In the genomic region with DNA sequence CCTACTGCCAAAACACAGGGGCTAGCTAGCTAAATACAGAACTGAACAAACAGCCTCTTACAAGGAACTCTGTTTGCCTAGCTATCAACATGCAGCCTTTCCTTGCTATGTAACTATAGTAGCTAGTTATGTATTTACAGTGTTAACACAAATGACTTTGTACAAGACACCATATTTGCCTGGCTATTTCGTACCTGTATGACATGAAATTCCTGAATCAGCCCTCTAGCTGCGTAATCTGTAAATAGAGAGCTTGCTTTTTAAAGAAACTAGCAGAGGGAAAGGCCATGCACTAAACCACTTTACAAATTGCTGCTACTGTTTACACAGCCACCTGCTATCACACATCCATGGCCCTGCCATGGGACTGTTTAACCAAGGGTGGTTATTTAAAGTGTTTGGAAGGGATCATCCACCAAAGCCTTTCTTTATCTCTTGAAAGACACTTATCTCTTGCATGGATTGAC, we compare ENCODE assay signal across 1 cellular context.
TF ChIP-seq lines count a peak whose summit lies in the region.

No MANE protein-coding gene starts in this region.

TF ChIP-seq in HepG2, 621 proteins besides CTCF, POLR2A, EP300 and RAD21 (continues in another document):
- no peak for TF ChIP-seq ZNF30 (CRISPR knock-in tag; IDR thresholded peaks at IDR 0.05)
- peak; percentile 65; the same call in 1 of the 2 replicates for TF ChIP-seq PITX1 (CRISPR knock-in tag; IDR thresholded peaks at IDR 0.05)
- no peak for TF ChIP-seq ELF4 (CRISPR knock-in tag; IDR thresholded peaks at IDR 0.05; ENCODE audit: borderline replicate concordance)
- TF ChIP-seq SOX6 (IDR thresholded peaks at IDR 0.05), result no peak
- TF ChIP-seq SOX6 (CRISPR knock-in tag; IDR thresholded peaks at IDR 0.05), result peak; percentile 64
- TF ChIP-seq MAZ (IDR thresholded peaks at IDR 0.05; ENCODE audit: borderline replicate concordance, low read depth, low read length), result no peak
- TF ChIP-seq MAZ (CRISPR knock-in tag; IDR thresholded peaks at IDR 0.05; ENCODE audit: low read depth), result no peak
- TF ChIP-seq, protein P1, sequence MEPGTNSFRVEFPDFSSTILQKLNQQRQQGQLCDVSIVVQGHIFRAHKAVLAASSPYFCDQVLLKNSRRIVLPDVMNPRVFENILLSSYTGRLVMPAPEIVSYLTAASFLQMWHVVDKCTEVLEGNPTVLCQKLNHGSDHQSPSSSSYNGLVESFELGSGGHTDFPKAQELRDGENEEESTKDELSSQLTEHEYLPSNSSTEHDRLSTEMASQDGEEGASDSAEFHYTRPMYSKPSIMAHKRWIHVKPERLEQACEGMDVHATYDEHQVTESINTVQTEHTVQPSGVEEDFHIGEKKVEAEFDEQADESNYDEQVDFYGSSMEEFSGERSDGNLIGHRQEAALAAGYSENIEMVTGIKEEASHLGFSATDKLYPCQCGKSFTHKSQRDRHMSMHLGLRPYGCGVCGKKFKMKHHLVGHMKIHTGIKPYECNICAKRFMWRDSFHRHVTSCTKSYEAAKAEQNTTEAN (CRISPR knock-in tag; conservative IDR thresholded peaks at IDR 0.05), result no peak
- peak; percentile 47; the same call in 1 of the 2 replicates for TF ChIP-seq TBX2 (CRISPR knock-in tag; IDR thresholded peaks at IDR 0.05; ENCODE audit: borderline replicate concordance)
- TF ChIP-seq NR2F2 (IDR thresholded peaks at IDR 0.05; ENCODE audit: borderline replicate concordance, low read depth), result peak; percentile 55; the same call in 1 of the 2 replicates
- TF ChIP-seq, protein P2, sequence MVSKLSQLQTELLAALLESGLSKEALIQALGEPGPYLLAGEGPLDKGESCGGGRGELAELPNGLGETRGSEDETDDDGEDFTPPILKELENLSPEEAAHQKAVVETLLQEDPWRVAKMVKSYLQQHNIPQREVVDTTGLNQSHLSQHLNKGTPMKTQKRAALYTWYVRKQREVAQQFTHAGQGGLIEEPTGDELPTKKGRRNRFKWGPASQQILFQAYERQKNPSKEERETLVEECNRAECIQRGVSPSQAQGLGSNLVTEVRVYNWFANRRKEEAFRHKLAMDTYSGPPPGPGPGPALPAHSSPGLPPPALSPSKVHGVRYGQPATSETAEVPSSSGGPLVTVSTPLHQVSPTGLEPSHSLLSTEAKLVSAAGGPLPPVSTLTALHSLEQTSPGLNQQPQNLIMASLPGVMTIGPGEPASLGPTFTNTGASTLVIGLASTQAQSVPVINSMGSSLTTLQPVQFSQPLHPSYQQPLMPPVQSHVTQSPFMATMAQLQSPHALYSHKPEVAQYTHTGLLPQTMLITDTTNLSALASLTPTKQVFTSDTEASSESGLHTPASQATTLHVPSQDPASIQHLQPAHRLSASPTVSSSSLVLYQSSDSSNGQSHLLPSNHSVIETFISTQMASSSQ (IDR thresholded peaks at IDR 0.05; ENCODE audit: low read depth), result no peak
- TF ChIP-seq, protein P2 (CRISPR knock-in tag; IDR thresholded peaks at IDR 0.05; ENCODE audit: borderline replicate concordance), result peak; percentile 22; the same call in 1 of the 2 replicates
- TF ChIP-seq MLLT10 (CRISPR knock-in tag; IDR thresholded peaks at IDR 0.05), result no peak
- no peak for TF ChIP-seq ZFP41 (CRISPR knock-in tag; IDR thresholded peaks at IDR 0.05; ENCODE audit: borderline replicate concordance)
- TF ChIP-seq FOXJ3 (CRISPR knock-in tag; IDR thresholded peaks at IDR 0.05; ENCODE audit: borderline replicate concordance), result peak; percentile 38; the same call in 1 of the 2 replicates
- peak; percentile 21 for TF ChIP-seq GFI1 (CRISPR knock-in tag; IDR thresholded peaks at IDR 0.05; ENCODE audit: borderline replicate concordance)
- TF ChIP-seq ZNF703 (CRISPR knock-in tag; IDR thresholded peaks at IDR 0.05; ENCODE audit: borderline replicate concordance), result 0 out of 2 replicates have a peak, but pooled peaks have one; percentile 60
- TF ChIP-seq SRY (CRISPR knock-in tag; IDR thresholded peaks at IDR 0.05), result no peak
- TF ChIP-seq, protein P3, sequence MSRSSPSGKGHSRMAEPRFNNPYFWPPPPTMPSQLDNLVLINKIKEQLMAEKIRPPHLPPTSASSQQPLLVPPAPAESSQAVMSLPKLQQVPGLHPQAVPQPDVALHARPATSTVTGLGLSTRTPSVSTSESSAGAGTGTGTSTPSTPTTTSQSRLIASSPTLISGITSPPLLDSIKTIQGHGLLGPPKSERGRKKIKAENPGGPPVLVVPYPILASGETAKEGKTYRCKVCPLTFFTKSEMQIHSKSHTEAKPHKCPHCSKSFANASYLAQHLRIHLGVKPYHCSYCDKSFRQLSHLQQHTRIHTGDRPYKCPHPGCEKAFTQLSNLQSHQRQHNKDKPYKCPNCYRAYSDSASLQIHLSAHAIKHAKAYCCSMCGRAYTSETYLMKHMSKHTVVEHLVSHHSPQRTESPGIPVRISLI (CRISPR knock-in tag; IDR thresholded peaks at IDR 0.05; ENCODE audit: borderline replicate concordance), result peak; percentile 48; the same call in 1 of the 2 replicates
- TF ChIP-seq, protein P4, sequence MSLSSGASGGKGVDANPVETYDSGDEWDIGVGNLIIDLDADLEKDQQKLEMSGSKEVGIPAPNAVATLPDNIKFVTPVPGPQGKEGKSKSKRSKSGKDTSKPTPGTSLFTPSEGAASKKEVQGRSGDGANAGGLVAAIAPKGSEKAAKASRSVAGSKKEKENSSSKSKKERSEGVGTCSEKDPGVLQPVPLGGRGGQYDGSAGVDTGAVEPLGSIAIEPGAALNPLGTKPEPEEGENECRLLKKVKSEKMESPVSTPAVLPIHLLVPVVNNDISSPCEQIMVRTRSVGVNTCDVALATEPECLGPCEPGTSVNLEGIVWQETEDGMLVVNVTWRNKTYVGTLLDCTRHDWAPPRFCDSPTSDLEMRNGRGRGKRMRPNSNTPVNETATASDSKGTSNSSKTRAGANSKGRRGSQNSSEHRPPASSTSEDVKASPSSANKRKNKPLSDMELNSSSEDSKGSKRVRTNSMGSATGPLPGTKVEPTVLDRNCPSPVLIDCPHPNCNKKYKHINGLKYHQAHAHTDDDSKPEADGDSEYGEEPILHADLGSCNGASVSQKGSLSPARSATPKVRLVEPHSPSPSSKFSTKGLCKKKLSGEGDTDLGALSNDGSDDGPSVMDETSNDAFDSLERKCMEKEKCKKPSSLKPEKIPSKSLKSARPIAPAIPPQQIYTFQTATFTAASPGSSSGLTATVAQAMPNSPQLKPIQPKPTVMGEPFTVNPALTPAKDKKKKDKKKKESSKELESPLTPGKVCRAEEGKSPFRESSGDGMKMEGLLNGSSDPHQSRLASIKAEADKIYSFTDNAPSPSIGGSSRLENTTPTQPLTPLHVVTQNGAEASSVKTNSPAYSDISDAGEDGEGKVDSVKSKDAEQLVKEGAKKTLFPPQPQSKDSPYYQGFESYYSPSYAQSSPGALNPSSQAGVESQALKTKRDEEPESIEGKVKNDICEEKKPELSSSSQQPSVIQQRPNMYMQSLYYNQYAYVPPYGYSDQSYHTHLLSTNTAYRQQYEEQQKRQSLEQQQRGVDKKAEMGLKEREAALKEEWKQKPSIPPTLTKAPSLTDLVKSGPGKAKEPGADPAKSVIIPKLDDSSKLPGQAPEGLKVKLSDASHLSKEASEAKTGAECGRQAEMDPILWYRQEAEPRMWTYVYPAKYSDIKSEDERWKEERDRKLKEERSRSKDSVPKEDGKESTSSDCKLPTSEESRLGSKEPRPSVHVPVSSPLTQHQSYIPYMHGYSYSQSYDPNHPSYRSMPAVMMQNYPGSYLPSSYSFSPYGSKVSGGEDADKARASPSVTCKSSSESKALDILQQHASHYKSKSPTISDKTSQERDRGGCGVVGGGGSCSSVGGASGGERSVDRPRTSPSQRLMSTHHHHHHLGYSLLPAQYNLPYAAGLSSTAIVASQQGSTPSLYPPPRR (CRISPR knock-in tag; IDR thresholded peaks at IDR 0.05; ENCODE audit: borderline replicate concordance), result peak; percentile 93
- TF ChIP-seq, protein P5, sequence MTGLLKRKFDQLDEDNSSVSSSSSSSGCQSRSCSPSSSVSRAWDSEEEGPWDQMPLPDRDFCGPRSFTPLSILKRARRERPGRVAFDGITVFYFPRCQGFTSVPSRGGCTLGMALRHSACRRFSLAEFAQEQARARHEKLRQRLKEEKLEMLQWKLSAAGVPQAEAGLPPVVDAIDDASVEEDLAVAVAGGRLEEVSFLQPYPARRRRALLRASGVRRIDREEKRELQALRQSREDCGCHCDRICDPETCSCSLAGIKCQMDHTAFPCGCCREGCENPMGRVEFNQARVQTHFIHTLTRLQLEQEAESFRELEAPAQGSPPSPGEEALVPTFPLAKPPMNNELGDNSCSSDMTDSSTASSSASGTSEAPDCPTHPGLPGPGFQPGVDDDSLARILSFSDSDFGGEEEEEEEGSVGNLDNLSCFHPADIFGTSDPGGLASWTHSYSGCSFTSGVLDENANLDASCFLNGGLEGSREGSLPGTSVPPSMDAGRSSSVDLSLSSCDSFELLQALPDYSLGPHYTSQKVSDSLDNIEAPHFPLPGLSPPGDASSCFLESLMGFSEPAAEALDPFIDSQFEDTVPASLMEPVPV (CRISPR knock-in tag; IDR thresholded peaks at IDR 0.05), result no peak
- no peak for TF ChIP-seq HOXA5 (CRISPR knock-in tag; IDR thresholded peaks at IDR 0.05)
- TF ChIP-seq ZNF383 (CRISPR knock-in tag; IDR thresholded peaks at IDR 0.05; ENCODE audit: borderline replicate concordance), result no peak
- peak; percentile 88 for TF ChIP-seq HHEX (CRISPR knock-in tag; IDR thresholded peaks at IDR 0.05)
- TF ChIP-seq, protein P6, sequence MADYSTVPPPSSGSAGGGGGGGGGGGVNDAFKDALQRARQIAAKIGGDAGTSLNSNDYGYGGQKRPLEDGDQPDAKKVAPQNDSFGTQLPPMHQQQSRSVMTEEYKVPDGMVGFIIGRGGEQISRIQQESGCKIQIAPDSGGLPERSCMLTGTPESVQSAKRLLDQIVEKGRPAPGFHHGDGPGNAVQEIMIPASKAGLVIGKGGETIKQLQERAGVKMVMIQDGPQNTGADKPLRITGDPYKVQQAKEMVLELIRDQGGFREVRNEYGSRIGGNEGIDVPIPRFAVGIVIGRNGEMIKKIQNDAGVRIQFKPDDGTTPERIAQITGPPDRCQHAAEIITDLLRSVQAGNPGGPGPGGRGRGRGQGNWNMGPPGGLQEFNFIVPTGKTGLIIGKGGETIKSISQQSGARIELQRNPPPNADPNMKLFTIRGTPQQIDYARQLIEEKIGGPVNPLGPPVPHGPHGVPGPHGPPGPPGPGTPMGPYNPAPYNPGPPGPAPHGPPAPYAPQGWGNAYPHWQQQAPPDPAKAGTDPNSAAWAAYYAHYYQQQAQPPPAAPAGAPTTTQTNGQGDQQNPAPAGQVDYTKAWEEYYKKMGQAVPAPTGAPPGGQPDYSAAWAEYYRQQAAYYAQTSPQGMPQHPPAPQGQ (CRISPR knock-in tag; IDR thresholded peaks at IDR 0.05; ENCODE audit: borderline replicate concordance), result no peak
- no peak for TF ChIP-seq REXO4 (CRISPR knock-in tag; IDR thresholded peaks at IDR 0.05; ENCODE audit: borderline replicate concordance)
- TF ChIP-seq, protein P7, sequence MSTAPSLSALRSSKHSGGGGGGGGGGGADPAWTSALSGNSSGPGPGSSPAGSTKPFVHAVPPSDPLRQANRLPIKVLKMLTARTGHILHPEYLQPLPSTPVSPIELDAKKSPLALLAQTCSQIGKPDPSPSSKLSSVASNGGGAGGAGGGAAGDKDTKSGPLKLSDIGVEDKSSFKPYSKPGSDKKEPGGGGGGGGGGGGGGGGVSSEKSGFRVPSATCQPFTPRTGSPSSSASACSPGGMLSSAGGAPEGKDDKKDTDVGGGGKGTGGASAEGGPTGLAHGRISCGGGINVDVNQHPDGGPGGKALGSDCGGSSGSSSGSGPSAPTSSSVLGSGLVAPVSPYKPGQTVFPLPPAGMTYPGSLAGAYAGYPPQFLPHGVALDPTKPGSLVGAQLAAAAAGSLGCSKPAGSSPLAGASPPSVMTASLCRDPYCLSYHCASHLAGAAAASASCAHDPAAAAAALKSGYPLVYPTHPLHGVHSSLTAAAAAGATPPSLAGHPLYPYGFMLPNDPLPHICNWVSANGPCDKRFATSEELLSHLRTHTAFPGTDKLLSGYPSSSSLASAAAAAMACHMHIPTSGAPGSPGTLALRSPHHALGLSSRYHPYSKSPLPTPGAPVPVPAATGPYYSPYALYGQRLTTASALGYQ (CRISPR knock-in tag; IDR thresholded peaks at IDR 0.05), result 0 out of 2 replicates have a peak, but pooled peaks have one; percentile 34
- no peak for TF ChIP-seq FOXA1 (IDR thresholded peaks at IDR 0.05)
- 0 out of 2 replicates have a peak, but pooled peaks have one; percentile 45 for TF ChIP-seq FOXA1 (CRISPR knock-in tag; IDR thresholded peaks at IDR 0.05)
- TF ChIP-seq, protein P8, sequence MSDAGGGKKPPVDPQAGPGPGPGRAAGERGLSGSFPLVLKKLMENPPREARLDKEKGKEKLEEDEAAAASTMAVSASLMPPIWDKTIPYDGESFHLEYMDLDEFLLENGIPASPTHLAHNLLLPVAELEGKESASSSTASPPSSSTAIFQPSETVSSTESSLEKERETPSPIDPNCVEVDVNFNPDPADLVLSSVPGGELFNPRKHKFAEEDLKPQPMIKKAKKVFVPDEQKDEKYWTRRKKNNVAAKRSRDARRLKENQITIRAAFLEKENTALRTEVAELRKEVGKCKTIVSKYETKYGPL (CRISPR knock-in tag; IDR thresholded peaks at IDR 0.05), result no peak
- TF ChIP-seq, protein P9, sequence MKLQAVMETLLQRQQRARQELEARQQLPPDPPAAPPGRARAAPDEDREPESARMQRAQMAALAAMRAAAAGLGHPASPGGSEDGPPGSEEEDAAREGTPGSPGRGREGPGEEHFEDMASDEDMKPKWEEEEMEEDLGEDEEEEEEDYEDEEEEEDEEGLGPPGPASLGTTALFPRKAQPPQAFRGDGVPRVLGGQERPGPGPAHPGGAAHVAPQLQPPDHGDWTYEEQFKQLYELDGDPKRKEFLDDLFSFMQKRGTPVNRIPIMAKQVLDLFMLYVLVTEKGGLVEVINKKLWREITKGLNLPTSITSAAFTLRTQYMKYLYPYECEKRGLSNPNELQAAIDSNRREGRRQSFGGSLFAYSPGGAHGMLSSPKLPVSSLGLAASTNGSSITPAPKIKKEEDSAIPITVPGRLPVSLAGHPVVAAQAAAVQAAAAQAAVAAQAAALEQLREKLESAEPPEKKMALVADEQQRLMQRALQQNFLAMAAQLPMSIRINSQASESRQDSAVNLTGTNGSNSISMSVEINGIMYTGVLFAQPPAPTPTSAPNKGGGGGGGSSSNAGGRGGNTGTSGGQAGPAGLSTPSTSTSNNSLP (IDR thresholded peaks at IDR 0.05; ENCODE audit: low read depth, low read length), result no peak
- peak; percentile 68; the same call in 1 of the 2 replicates for TF ChIP-seq HMG20B (CRISPR knock-in tag; conservative IDR thresholded peaks at IDR 0.05)
- TF ChIP-seq, protein P10, sequence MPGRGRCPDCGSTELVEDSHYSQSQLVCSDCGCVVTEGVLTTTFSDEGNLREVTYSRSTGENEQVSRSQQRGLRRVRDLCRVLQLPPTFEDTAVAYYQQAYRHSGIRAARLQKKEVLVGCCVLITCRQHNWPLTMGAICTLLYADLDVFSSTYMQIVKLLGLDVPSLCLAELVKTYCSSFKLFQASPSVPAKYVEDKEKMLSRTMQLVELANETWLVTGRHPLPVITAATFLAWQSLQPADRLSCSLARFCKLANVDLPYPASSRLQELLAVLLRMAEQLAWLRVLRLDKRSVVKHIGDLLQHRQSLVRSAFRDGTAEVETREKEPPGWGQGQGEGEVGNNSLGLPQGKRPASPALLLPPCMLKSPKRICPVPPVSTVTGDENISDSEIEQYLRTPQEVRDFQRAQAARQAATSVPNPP (CRISPR knock-in tag; IDR thresholded peaks at IDR 0.05), result 0 out of 2 replicates have a peak, but pooled peaks have one; percentile 35
